ENCODE assay signal across 16 cellular contexts in genomic region chrX:76971393-76972376, GRCh38.
A peak's percentile ranks its signal among the peaks of the same experiment; 100 is the strongest.
DNase-seq lines count a peak whose midpoint lies in the region; ATAC-seq, FAIRE-seq and TF ChIP-seq lines count a peak whose summit lies in the region.
"Had no signal": no experiment of that assay in that cellular context is flagged by ENCODE, and none has a peak within 500 bp of the region (broad histone marks: within the 10 kb centered on the region; RNA-seq: fewer than 3 reads in every experiment).

No MANE protein-coding gene starts in this region.

- H3K27me3 ChIP-seq in OCI-LY3 (ENCODE audit: low read depth, low read length) = no peaks in the 10 kb centered on the region
- no peaks in the 10 kb centered on the region for H3K27me3 ChIP-seq in foreskin keratinocyte

- no peaks in the 10 kb centered on the region for H3K27me3 Mint-ChIP-seq in glutamatergic neuron (ENCODE audit: unreplicated experiment)
- H3K27me3 Mint-ChIP-seq: progenitor cell of endocrine pancreas had no signal

- no peaks in the 10 kb centered on the region for H3K79me2 ChIP-seq in OCI-LY3 (ENCODE audit: low read length)

- no peaks in the 10 kb centered on the region for H3K36me3 Mint-ChIP-seq in glutamatergic neuron (ENCODE audit: unreplicated experiment)
- H3K36me3 Mint-ChIP-seq: immature natural killer cell had no signal

- H3K4me1 ChIP-seq in OCI-LY3 (ENCODE audit: low read length) (peaks cover 44% of the 10 kb centered on the region), foreskin keratinocyte (no peaks in the 10 kb centered on the region)

- peak overlapping the region; percentile 87 for H3K27ac ChIP-seq in OCI-LY3 (ENCODE audit: low read length)
- no peak overlapping the region for H3K27ac ChIP-seq in foreskin keratinocyte

- no peaks in the 10 kb centered on the region for H4K20me1 ChIP-seq in OCI-LY3 (ENCODE audit: insufficient read depth, low read length)

- peak; percentile 82 for FAIRE-seq in D721Med (lab: Jason Lieb, UNC)
- FAIRE-seq: colon had no signal

- H3K27ac Mint-ChIP-seq in glutamatergic neuron (ENCODE audit: unreplicated experiment) = no peak overlapping the region
- H3K27ac Mint-ChIP-seq: immature natural killer cell, progenitor cell of endocrine pancreas had no signal

- H3K36me3 ChIP-seq in OCI-LY3 (replicated peaks; ENCODE audit: low read depth, low read length) = no peaks in the 10 kb centered on the region

- DNase-seq in D721Med (ENCODE audit: insufficient read length, low spot score) (no peak), inferior parietal cortex (ENCODE audit: extremely low spot score) (no peak), DMS79 treated with DMSO at 0.1 percent for 48 hours (lab: John Stamatoyannopoulos, UW) (no peak), glutamatergic neuron (no peak), foreskin keratinocyte (no peak)
- DNase-seq: immature natural killer cell; IMR-90; midbrain; NCI-H1694 treated with DMSO at 0.1 percent for 48 hours; NK-92 treated with Interleukin-12 subunit alpha and Interleukin-12 subunit beta, amount 100 ng/mL, for 24 hours; stimulated activated naive CD4-positive, alpha-beta T cell had no signal

- H3K4me3 Mint-ChIP-seq in glutamatergic neuron (ENCODE audit: unreplicated experiment) = no peak overlapping the region
- H3K4me3 Mint-ChIP-seq: immature natural killer cell had no signal

- no peaks in the 10 kb centered on the region for H3K9me3 Mint-ChIP-seq in glutamatergic neuron (ENCODE audit: unreplicated experiment)

- peak overlapping the region; percentile 26; the same call in 1 of the 2 replicates for H3K9ac ChIP-seq in OCI-LY3 (ENCODE audit: low read length)

- H2AFZ ChIP-seq in OCI-LY3 (ENCODE audit: low read depth, low read length) = no peak overlapping the region

- H3K4me1 Mint-ChIP-seq in glutamatergic neuron (ENCODE audit: low read depth, unreplicated experiment) = no peaks in the 10 kb centered on the region
- H3K4me1 Mint-ChIP-seq: immature natural killer cell had no signal

- no peak overlapping the region for H3K4me3 ChIP-seq in OCI-LY3 (ENCODE audit: low read length)

- H3K4me2 ChIP-seq in OCI-LY3 (ENCODE audit: low read length) = peak overlapping the region; percentile 50

- TF ChIP-seq CTCF in D721Med (IDR thresholded peaks at IDR 0.05; ENCODE audit: insufficient read depth, missing control alignments) = no peak
- TF ChIP-seq CTCF in OCI-LY3 (IDR thresholded peaks at IDR 0.05; ENCODE audit: low read depth, low read length) = no peak
- TF ChIP-seq CTCF in glutamatergic neuron (IDR thresholded peaks at IDR 0.05; ENCODE audit: partially characterized antibody, unreplicated experiment) = no peak
- TF ChIP-seq CTCF in foreskin keratinocyte (conservative IDR thresholded peaks at IDR 0.05) = no peak

- ATAC-seq in GM18909 (IDR thresholded peaks at IDR 0.05; ENCODE audit: poor library complexity, unreplicated experiment) (peak; percentile 69), HG02884 (IDR thresholded peaks at IDR 0.05; ENCODE audit: unreplicated experiment) (peak; percentile 64), foreskin keratinocyte (no peak)

- no peaks in the 10 kb centered on the region for H3K9me3 ChIP-seq in OCI-LY3 (ENCODE audit: insufficient read depth, low read length)
